11 cellular contexts compared by ENCODE assay signal in genomic region chr9:137610944-137611343, GRCh38. TPM values are rescaled to one million over a fixed set of nuclear protein-coding genes. Genes with fewer than 3 reads are reported as not detected.
A peak's percentile ranks its signal among the peaks of the same experiment; 100 is the strongest.
DNase-seq lines count a peak whose midpoint lies in the region; ATAC-seq and TF ChIP-seq lines count a peak whose summit lies in the region.
"Had no signal": no experiment of that assay in that cellular context is flagged by ENCODE, and none has a peak within 500 bp of the region (broad histone marks: within the 10 kb centered on the region; RNA-seq: fewer than 3 reads in every experiment).

No MANE protein-coding gene starts in this region.

- no peaks in the 10 kb centered on the region for H3K9me3 ChIP-seq in HCT116 (ENCODE audit: control insufficient read depth in 1 of 2, insufficient read depth in 1 of 2, low read depth in 1 of 2, low read length in 2 of 2)
- no peaks in the 10 kb centered on the region for H3K9me3 ChIP-seq in Panc1 (ENCODE audit: control insufficient read depth, insufficient read depth, low read depth, low read length)
- no peaks in the 10 kb centered on the region for H3K9me3 ChIP-seq in esophagus (ENCODE audit: control insufficient read depth in 2 of 2, insufficient read depth in 1 of 2, low read depth in 1 of 2, low read length in 1 of 2)
- H3K9me3 ChIP-seq in SK-N-SH, result no peaks in the 10 kb centered on the region

- no peaks in the 10 kb centered on the region for H4K20me1 ChIP-seq in HCT116 (ENCODE audit: insufficient read depth)
- H4K20me1 ChIP-seq in SK-N-SH (ENCODE audit: insufficient read depth), result no peaks in the 10 kb centered on the region; the same call in 1 of the 2 replicates

- RAD21 ChIA-PET in HCT116 (lab: Charles Lee; ENCODE audit: low non-redundant PET in 1 of 2, low total read pairs in 2 of 2, uncharacterized antibody in 2 of 2, unreplicated experiment in 2 of 2), result interaction anchor here in 1 of 2 experiments (0.6 kb wide), 1 partner anchor 59 kb away, joined by 6 read pairs; the partner anchor contains the start of gene MRPL41

- peaks cover 5% of the 10 kb centered on the region for H3F3A ChIP-seq in SK-N-SH (replicated peaks; ENCODE audit: insufficient read depth)

- CTCF ChIA-PET in HCT116 (lab: Charles Lee), result no interaction called here
- CTCF ChIA-PET in Panc1 (lab: Charles Lee), result interaction anchor here (0.6 kb wide), 1 partner anchor 11 kb away, joined by 3 read pairs; no protein-coding TSS in a partner anchor
- CTCF ChIA-PET in SK-N-SH (lab: Yijun Ruan, JAX), result no interaction called here

- H3K27ac ChIP-seq in HCT116 (ENCODE audit: low read depth, low read length) (peak overlapping the region; percentile 99), Panc1 (ENCODE audit: low read length) (peak overlapping the region; percentile 82), esophagus (ENCODE audit: low read depth in 2 of 2, low read length in 1 of 2) (peak overlapping the region; percentile 93 to 99), SK-N-SH (ENCODE audit: low read depth in 2 of 2, low read length in 1 of 2) (no peak overlapping the region)

- in situ Hi-C loops in Panc1 (cut with HindIII; ENCODE audit: low pct_unique_long_range_greater_than_20kb, low sequenced_read_pairs), result no loop called here

- H3K4me2 ChIP-seq in HCT116 (ENCODE audit: low read length) (peak overlapping the region; percentile 100), SK-N-SH (no peak overlapping the region)

- 70 to 71% methylated on average over 6 of the region's 6 CpGs for WGBS in esophagus, 2 donors
- 90% methylated on average over 3 of the region's 6 CpGs for WGBS in SK-N-SH (ENCODE audit: low lambda C conversion rate)

- no TSS peak for BruUV-seq in HCT116 (replicated peaks; lab: Mats Ljungman, UMichigan)
- no TSS peak for BruUV-seq in Panc1 (replicated peaks; lab: Mats Ljungman, UMichigan)

- no peaks in the 10 kb centered on the region for H3K9me3 Mint-ChIP-seq in stimulated activated effector memory CD8-positive, alpha-beta T cell treated with anti-CD3 and anti-CD28 coated beads, Interleukin-12 subunit alpha, Interleukin-12 subunit beta, amount 100 ng/mL, for 72 hours
- H3K9me3 Mint-ChIP-seq: T-cell had no signal

- H3K4me3 ChIP-seq in HCT116 (replicated peaks in 1 of 2; ENCODE audit: low read depth in 1 of 2, low read length in 2 of 2) (peak overlapping the region; percentile 29 to 62; a peak in 3 of 4 replicates), Panc1 (ENCODE audit: low read depth in 2 of 2, low read length in 2 of 2) (no peak overlapping the region), esophagus (ENCODE audit: low read depth in 1 of 2, low read length in 2 of 2) (no peak overlapping the region), SK-N-SH (ENCODE audit: low read depth in 2 of 2, low read length in 1 of 2) (no peak overlapping the region)

- H3K36me3 ChIP-seq in HCT116 (ENCODE audit: control insufficient read depth in 1 of 2, insufficient read depth in 2 of 2, low read length in 2 of 2), result peaks cover 0 to 26% of the 10 kb centered on the region in 2 experiments; a peak in 2 of 4 replicates
- H3K36me3 ChIP-seq in Panc1 (ENCODE audit: control insufficient read depth, insufficient read depth, low read length), result peaks cover 2% of the 10 kb centered on the region; the same call in 1 of the 2 replicates
- peaks cover 0 to 32% of the 10 kb centered on the region in 2 donors for H3K36me3 ChIP-seq in esophagus (ENCODE audit: control insufficient read depth in 2 of 2, insufficient read depth in 2 of 2, low read length in 1 of 2)
- peaks cover 0 to 21% of the 10 kb centered on the region in 2 experiments for H3K36me3 ChIP-seq in SK-N-SH (replicated peaks in 1 of 2; ENCODE audit: control insufficient read depth in 1 of 2, insufficient read depth in 2 of 2, low read length in 1 of 2)

- peaks cover 47 to 74% of the 10 kb centered on the region in 2 experiments for H3K4me1 ChIP-seq in HCT116 (ENCODE audit: control insufficient read depth in 1 of 2, insufficient read depth in 2 of 2, low read length in 2 of 2)
- peaks cover 49% of the 10 kb centered on the region for H3K4me1 ChIP-seq in Panc1 (ENCODE audit: control insufficient read depth, insufficient read depth, low read length)
- peaks cover 13 to 45% of the 10 kb centered on the region in 2 donors for H3K4me1 ChIP-seq in esophagus (ENCODE audit: control insufficient read depth in 2 of 2, insufficient read depth in 2 of 2, low read length in 1 of 2)
- H3K4me1 ChIP-seq in SK-N-SH (ENCODE audit: control insufficient read depth in 1 of 2, insufficient read depth in 2 of 2, low read depth in 1 of 2, low read length in 1 of 2), result peaks cover 15 to 23% of the 10 kb centered on the region in 2 experiments; a peak in 3 of 4 replicates

- no peak overlapping the region for H2AFZ ChIP-seq in HCT116 (ENCODE audit: low read depth, low read length, poor library complexity, severe bottlenecking)
- H2AFZ ChIP-seq in SK-N-SH (ENCODE audit: low read depth), result no peak overlapping the region

- peaks cover 37% of the 10 kb centered on the region for H3K4me1 Mint-ChIP-seq in stimulated activated effector memory CD8-positive, alpha-beta T cell treated with anti-CD3 and anti-CD28 coated beads, Interleukin-12 subunit alpha, Interleukin-12 subunit beta, amount 100 ng/mL, for 72 hours

- H3K9me2 ChIP-seq in HCT116 (ENCODE audit: insufficient read depth) (no peaks in the 10 kb centered on the region), SK-N-SH (no peaks in the 10 kb centered on the region)

- H3K36me3 Mint-ChIP-seq in stimulated activated effector memory CD8-positive, alpha-beta T cell treated with anti-CD3 and anti-CD28 coated beads, Interleukin-12 subunit alpha, Interleukin-12 subunit beta, amount 100 ng/mL, for 72 hours, result peaks cover 15% of the 10 kb centered on the region

- H3K79me2 ChIP-seq in HCT116 (ENCODE audit: insufficient read depth, low read length) (peaks cover 51% of the 10 kb centered on the region; the same call in 1 of the 2 replicates), SK-N-SH (ENCODE audit: insufficient read depth) (peaks cover 59% of the 10 kb centered on the region)

- TF ChIP-seq RAD21 in HCT116 (IDR thresholded peaks at IDR 0.05; ENCODE audit: low read depth) (no peak), SK-N-SH (IDR thresholded peaks at IDR 0.05; ENCODE audit: low read length) (no peak)

- TF ChIP-seq POLR2A in HCT116 (IDR thresholded peaks at IDR 0.05; ENCODE audit: borderline replicate concordance, extremely low read depth, insufficient read depth, insufficient read length), result no peak

- intact Hi-C loops in HCT116 (cut with micrococcal nuclease), result loop anchor here (5.0 kb wide), 1 partner anchor 34 kb away; the partner anchor contains the start of gene DPH7
- intact Hi-C loops in Panc1 (cut with micrococcal nuclease; ENCODE audit: unreplicated experiment), result no loop called here

- TF ChIP-seq EP300 in SK-N-SH (IDR thresholded peaks at IDR 0.05; ENCODE audit: borderline replicate concordance in 1 of 2, low read depth in 1 of 2, low read length in 1 of 2), result no peak

- no peak for ATAC-seq in HCT116
- ATAC-seq in Panc1, result no peak
- no peak for ATAC-seq in stimulated activated effector memory CD8-positive, alpha-beta T cell treated with anti-CD3 and anti-CD28 coated beads, Interleukin-12 subunit alpha, Interleukin-12 subunit beta, amount 100 ng/mL, for 72 hours

- DNase-seq in HCT116 (ENCODE audit: low read depth, low spot score), result no peak
- no peak for DNase-seq in Panc1 (ENCODE audit: low read depth, low spot score)
- no peak for DNase-seq in stimulated activated effector memory CD8-positive, alpha-beta T cell treated with anti-CD3 and anti-CD28 coated beads, Interleukin-12 subunit alpha, Interleukin-12 subunit beta, amount 100 ng/mL, for 72 hours (ENCODE audit: low spot score in 2 of 2)
- no peak for DNase-seq in GM19240 (ENCODE audit: insufficient read length, low spot score)
- DNase-seq in SK-N-SH, result no peak
- DNase-seq in DMS153 (lab: John Stamatoyannopoulos, UW), result no peak
- DNase-seq: activated CD4-positive, alpha-beta T cell treated with anti-CD3 and anti-CD28 coated beads for 48 hours; activated gamma-delta T cell treated with Interleukin-2 at 50 U/mL for 16 hours; NCI-H2171; T-cell had no signal

- POLR2A ChIA-PET in HCT116 (lab: Charles Lee), result interaction anchor here (1.3 kb wide), 1 partner anchor 20 kb away, joined by 5 read pairs; no protein-coding TSS in a partner anchor
- POLR2A ChIA-PET in Panc1 (lab: Charles Lee), result no interaction called here
- POLR2A ChIA-PET in SK-N-SH (lab: Yijun Ruan, JAX), result no interaction called here

- H3K27ac Mint-ChIP-seq in stimulated activated effector memory CD8-positive, alpha-beta T cell treated with anti-CD3 and anti-CD28 coated beads, Interleukin-12 subunit alpha, Interleukin-12 subunit beta, amount 100 ng/mL, for 72 hours, result peak overlapping the region; percentile 85

- peak overlapping the region; percentile 92 for H3K9ac ChIP-seq in HCT116 (ENCODE audit: low read length)
- no peak overlapping the region for H3K9ac ChIP-seq in SK-N-SH

- H3K27me3 ChIP-seq in HCT116 (ENCODE audit: insufficient read depth, low read length) (no peaks in the 10 kb centered on the region), Panc1 (ENCODE audit: control insufficient read depth, insufficient read depth, low read length) (no peaks in the 10 kb centered on the region), esophagus (ENCODE audit: control insufficient read depth in 1 of 2, insufficient read depth in 2 of 2, low read length in 2 of 2) (no peaks in the 10 kb centered on the region), SK-N-SH (ENCODE audit: insufficient read depth) (no peaks in the 10 kb centered on the region)

- H3K4me3 Mint-ChIP-seq in stimulated activated effector memory CD8-positive, alpha-beta T cell treated with anti-CD3 and anti-CD28 coated beads, Interleukin-12 subunit alpha, Interleukin-12 subunit beta, amount 100 ng/mL, for 72 hours, result no peak overlapping the region

- TF ChIP-seq CTCF in HCT116 (IDR thresholded peaks at IDR 0.05 in 2 of 3, conservative IDR thresholded peaks at IDR 0.05 in 1 of 3; ENCODE audit: borderline replicate concordance in 1 of 3, insufficient read depth in 1 of 3, low read depth in 2 of 3, low read length in 2 of 3) (no peak), Panc1 (IDR thresholded peaks at IDR 0.05) (no peak), SK-N-SH (IDR thresholded peaks at IDR 0.05) (no peak)

RNA-seq across cellular contexts. Expression of gene ARRDC1, which starts 5.5 kb away (rescaled TPM):
- total RNA-seq in HCT116 (2021; ENCODE audit: unreplicated experiment) (82.8 TPM), Panc1 (2021; ENCODE audit: unreplicated experiment) (47.1 TPM)
- 85.6 and 96.3 TPM in 2 replicates for polyA plus RNA-seq in HCT116 (2012)
- polyA plus RNA-seq in Panc1 (2012; ENCODE audit: insufficient read length), result 55.5 TPM
- polyA plus RNA-seq in esophagus (100 to 1,000 TPM in 1 of 2 donors, 10 to 100 TPM in 1; 68.5 to 207 TPM), SK-N-SH (2012; rRNA removed) (49.7 and 54.8 TPM in 2 replicates)
- 16.9 and 27.5 TPM in 2 replicates for polyA plus RNA-seq in SK-N-SH (2012; cell fraction: cytosol; rRNA removed)
- polyA plus RNA-seq in SK-N-SH (2012; cell fraction: nucleus; rRNA removed), result 230 and 242 TPM in 2 replicates

RNA-seq across cellular contexts. Expression of gene EHMT1, which starts 7.9 kb away (rescaled TPM):
- 86.1 TPM for total RNA-seq in HCT116 (2021; ENCODE audit: unreplicated experiment)
- 33.9 and 35.5 TPM in 2 replicates for polyA plus RNA-seq in HCT116 (2012)
- total RNA-seq in Panc1 (2021; ENCODE audit: unreplicated experiment), result 63.9 TPM
- polyA plus RNA-seq in Panc1 (2012; ENCODE audit: insufficient read length), result 69.9 TPM
- polyA plus RNA-seq in esophagus, result 10 to 100 TPM; 26.6 to 42.3 TPM
- 38.3 and 39.5 TPM in 2 replicates for polyA plus RNA-seq in SK-N-SH (2012; rRNA removed)
- polyA plus RNA-seq in SK-N-SH (2012; cell fraction: cytosol; rRNA removed), result 21.7 and 29.5 TPM in 2 replicates
- 140 and 184 TPM in 2 replicates for polyA plus RNA-seq in SK-N-SH (2012; cell fraction: nucleus; rRNA removed)

RNA-seq across cellular contexts. Expression of gene ZMYND19, which starts 20.6 kb away (rescaled TPM):
- total RNA-seq in HCT116 (2021; ENCODE audit: unreplicated experiment) (57.4 TPM), Panc1 (2021; ENCODE audit: unreplicated experiment) (37.0 TPM)
- 25.0 and 29.7 TPM in 2 replicates for polyA plus RNA-seq in HCT116 (2012)
- polyA plus RNA-seq in Panc1 (2012; ENCODE audit: insufficient read length), result 31.7 TPM
- polyA plus RNA-seq in esophagus (10 to 100 TPM; 25.9 to 33.2 TPM), SK-N-SH (2012; rRNA removed) (39.3 and 43.1 TPM in 2 replicates)
- 26.8 and 33.2 TPM in 2 replicates for polyA plus RNA-seq in SK-N-SH (2012; cell fraction: cytosol; rRNA removed)
- 68.6 and 77.5 TPM in 2 replicates for polyA plus RNA-seq in SK-N-SH (2012; cell fraction: nucleus; rRNA removed)

RNA-seq across cellular contexts. Expression of gene DPH7, which starts 32.2 kb away (rescaled TPM):
- total RNA-seq in HCT116 (2021; ENCODE audit: unreplicated experiment), result 54.4 TPM
- 38.5 and 39.6 TPM in 2 replicates for polyA plus RNA-seq in HCT116 (2012)
- 35.9 TPM for total RNA-seq in Panc1 (2021; ENCODE audit: unreplicated experiment)
- 27.6 TPM for polyA plus RNA-seq in Panc1 (2012; ENCODE audit: insufficient read length)
- 10 to 100 TPM; 20.5 to 36.0 TPM for polyA plus RNA-seq in esophagus
- polyA plus RNA-seq in SK-N-SH (2012; rRNA removed), result 59.9 and 84.3 TPM in 2 replicates
- polyA plus RNA-seq in SK-N-SH (2012; cell fraction: cytosol; rRNA removed), result 19.4 and 28.3 TPM in 2 replicates
- polyA plus RNA-seq in SK-N-SH (2012; cell fraction: nucleus; rRNA removed), result 390 and 417 TPM in 2 replicates

RNA-seq across cellular contexts. Expression of gene MRPL41, which starts 59.3 kb away (rescaled TPM):
- total RNA-seq in HCT116 (2021; ENCODE audit: unreplicated experiment), result 69.5 TPM
- 54.7 and 61.9 TPM in 2 replicates for polyA plus RNA-seq in HCT116 (2012)
- 86.4 TPM for total RNA-seq in Panc1 (2021; ENCODE audit: unreplicated experiment)
- polyA plus RNA-seq in Panc1 (2012; ENCODE audit: insufficient read length), result 129 TPM
- 10 to 100 TPM; 49.3 to 53.0 TPM for polyA plus RNA-seq in esophagus
- 39.4 and 58.9 TPM in 2 replicates for polyA plus RNA-seq in SK-N-SH (2012; rRNA removed)
- polyA plus RNA-seq in SK-N-SH (2012; cell fraction: cytosol; rRNA removed), result 32.3 and 39.9 TPM in 2 replicates
- 29.5 and 53.2 TPM in 2 replicates for polyA plus RNA-seq in SK-N-SH (2012; cell fraction: nucleus; rRNA removed)

Comparison
In these comparisons a context has a peak if more than half of its experiments do, and no peak if none do; other contexts are left out.
1. H3K27ac ChIP-seq: peak in HCT116 (single experiment), Panc1 (single experiment) and esophagus (2 of 2); none in SK-N-SH (0 of 2).
2. H3K4me3 ChIP-seq: peak in HCT116 (2 of 2); none in Panc1 (0 of 2), esophagus (0 of 2) and SK-N-SH (0 of 2).